8 cellular contexts compared by ENCODE assay signal in the genomic region with DNA sequence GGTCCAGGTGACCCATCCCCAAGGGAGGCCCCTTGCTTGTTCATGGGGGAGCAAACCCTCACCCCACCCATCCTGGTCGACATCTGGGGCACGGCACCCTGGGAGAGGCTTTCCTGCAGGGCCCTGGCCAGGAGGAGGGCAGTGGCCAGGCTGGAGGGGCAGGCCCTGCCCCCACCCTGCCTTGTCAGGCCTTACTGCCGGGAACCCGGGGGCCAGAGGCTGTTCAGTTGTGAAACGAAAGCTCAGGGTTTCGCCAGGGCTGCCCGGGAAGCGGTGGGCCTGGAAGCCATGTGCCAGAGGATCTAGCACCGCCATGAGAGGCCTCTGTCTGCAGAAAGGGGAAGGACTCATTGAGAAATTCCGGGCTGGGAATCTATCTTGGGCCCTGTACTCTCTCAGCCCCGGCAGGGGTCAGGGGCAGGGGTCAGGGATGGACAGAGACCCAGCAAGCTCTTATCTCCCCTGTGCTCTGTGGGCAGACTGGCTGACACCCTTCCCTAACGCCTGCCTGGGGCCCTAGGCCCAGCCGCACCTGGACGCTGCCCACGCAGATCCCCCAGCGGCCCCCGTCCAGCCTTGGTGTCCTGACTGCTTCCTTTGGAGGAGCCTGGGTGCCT. TPM values are rescaled to one million over a fixed set of nuclear protein-coding genes. Genes with fewer than 3 reads are reported as not detected.
DNase-seq lines count a peak whose midpoint lies in the region; ATAC-seq and TF ChIP-seq lines count a peak whose summit lies in the region.

No MANE protein-coding gene starts in this region.

- peak overlapping the region; percentile 66 to 95 (median 75) for H3K9ac ChIP-seq in BLaER1 treated with 17β-estradiol and CSF1 and Interleukin-3, amounts not matched to agents 10 nM and 100 nM

- H3K4me1 ChIP-seq in BLaER1 treated with 17β-estradiol and CSF1 and Interleukin-3, amounts not matched to agents 10 nM and 100 nM: peaks cover 77 to 93% (median 81%) of the 10 kb centered on the region in 10 experiments
- peaks cover 32% of the 10 kb centered on the region for H3K4me1 ChIP-seq in osteoblast (ENCODE audit: insufficient read depth, low read length)
- peaks cover 31 to 38% of the 10 kb centered on the region in 2 donors for H3K4me1 ChIP-seq in naive thymus-derived CD4-positive, alpha-beta T cell (ENCODE audit: control insufficient read depth in 2 of 2, insufficient read depth in 2 of 2, low read length in 2 of 2)

- no peak overlapping the region for H3K4me3 Mint-ChIP-seq in endothelial cell (ENCODE audit: unreplicated experiment)
- peak overlapping the region in 1 of 10 donors; percentile 34 for H3K4me3 Mint-ChIP-seq in naive thymus-derived CD4-positive, alpha-beta T cell

- peak overlapping the region; percentile 96 to 100 (median 98) for H3K4me2 ChIP-seq in BLaER1 treated with 17β-estradiol and CSF1 and Interleukin-3, amounts not matched to agents 10 nM and 100 nM
- H3K4me2 ChIP-seq in osteoblast (ENCODE audit: insufficient read depth, low read length): peak overlapping the region; percentile 48

- no peaks in the 10 kb centered on the region for H3K9me3 ChIP-seq in BLaER1 treated with 17β-estradiol and CSF1 and Interleukin-3, amounts not matched to agents 10 nM and 100 nM (replicated peaks in 1 of 11)
- no peaks in the 10 kb centered on the region for H3K9me3 ChIP-seq in osteoblast (ENCODE audit: low read depth, low read length)
- H3K9me3 ChIP-seq in naive thymus-derived CD4-positive, alpha-beta T cell (ENCODE audit: control insufficient read depth in 2 of 3, low read length in 3 of 3): no peaks in the 10 kb centered on the region

- intact Hi-C loops in naive thymus-derived CD4-positive, alpha-beta T cell (cut with micrococcal nuclease): loop anchor here (10.0 kb wide), 2 partner anchors 228 to 568 kb away; a partner anchor contains a TSS

- no peak overlapping the region for H3K27ac Mint-ChIP-seq in endothelial cell (ENCODE audit: unreplicated experiment)
- peak overlapping the region in 3 of 9 donors; percentile 9 to 53 (median 52) for H3K27ac Mint-ChIP-seq in naive thymus-derived CD4-positive, alpha-beta T cell

- POLR2A ChIA-PET in naive thymus-derived CD4-positive, alpha-beta T cell (lab: Charles Lee): interaction anchor here (0.6 to 2.0 kb wide), 6 partner anchors 11 to 654 kb away, joined by 3 to 6 read pairs (median 4); no protein-coding TSS in a partner anchor

- peaks cover 39 to 89% (median 54%) of the 10 kb centered on the region in 11 experiments for H4K20me1 ChIP-seq in BLaER1 treated with 17β-estradiol and CSF1 and Interleukin-3, amounts not matched to agents 10 nM and 100 nM
- H4K20me1 ChIP-seq in osteoblast (ENCODE audit: insufficient read depth, low read length): peaks cover 8% of the 10 kb centered on the region

- peaks cover 4 to 18% (median 10%) of the 10 kb centered on the region in 11 experiments; a peak in 21 of 22 replicates for H3K27me3 ChIP-seq in BLaER1 treated with 17β-estradiol and CSF1 and Interleukin-3, amounts not matched to agents 10 nM and 100 nM
- no peaks in the 10 kb centered on the region for H3K27me3 ChIP-seq in osteoblast (ENCODE audit: insufficient read depth, low read length)
- H3K27me3 ChIP-seq in naive thymus-derived CD4-positive, alpha-beta T cell (ENCODE audit: control insufficient read depth in 2 of 2, insufficient read depth in 2 of 2, low read length in 2 of 2): no peaks in the 10 kb centered on the region

- DNase-seq in RPMI8226 (peak; percentile 64), endothelial cell (ENCODE audit: low spot score) (peak; percentile 22), osteoblast (ENCODE audit: insufficient read length, low spot score, missing footprints) (peak; percentile 84), NCI-H2107 treated with DMSO at 0.1 percent for 48 hours (lab: John Stamatoyannopoulos, UW; ENCODE audit: unreplicated experiment) (no peak), EL (no peak)
- no peak for DNase-seq in naive thymus-derived CD4-positive, alpha-beta T cell

- CTCF ChIA-PET in naive thymus-derived CD4-positive, alpha-beta T cell (lab: Charles Lee): interaction anchor here (1.2 to 1.4 kb wide), 3 partner anchors 14 to 63 kb away, joined by 3 to 4 read pairs (median 3); no protein-coding TSS in a partner anchor

- H2AFZ ChIP-seq in osteoblast (ENCODE audit: low read length): no peak overlapping the region

- H3K4me3 ChIP-seq in BLaER1 treated with 17β-estradiol and CSF1 and Interleukin-3, amounts not matched to agents 10 nM and 100 nM: peak overlapping the region in 8 of 10 experiments; percentile 3 to 98 (median 34); a peak in 11 of 20 replicates
- H3K4me3 ChIP-seq in osteoblast (ENCODE audit: insufficient read depth, low read length): peak overlapping the region; percentile 53
- H3K4me3 ChIP-seq in naive thymus-derived CD4-positive, alpha-beta T cell (ENCODE audit: low read length): no peak overlapping the region

- H3K4me1 Mint-ChIP-seq in endothelial cell (ENCODE audit: unreplicated experiment): peaks cover 13% of the 10 kb centered on the region
- H3K4me1 Mint-ChIP-seq in naive thymus-derived CD4-positive, alpha-beta T cell: peaks cover 13 to 47% (median 32%) of the 10 kb centered on the region in 7 donors

- no peak for ATAC-seq in GM18511 (IDR thresholded peaks at IDR 0.05; ENCODE audit: unreplicated experiment)
- no peak for ATAC-seq in naive thymus-derived CD4-positive, alpha-beta T cell

- peaks cover 11% of the 10 kb centered on the region for H3K36me3 Mint-ChIP-seq in endothelial cell (ENCODE audit: low read depth, unreplicated experiment)
- peaks cover 0 to 7% (median 0%) of the 10 kb centered on the region in 5 donors for H3K36me3 Mint-ChIP-seq in naive thymus-derived CD4-positive, alpha-beta T cell

- peaks cover 22% of the 10 kb centered on the region for H3K27me3 Mint-ChIP-seq in endothelial cell (ENCODE audit: unreplicated experiment)
- H3K27me3 Mint-ChIP-seq in naive thymus-derived CD4-positive, alpha-beta T cell: no peaks in the 10 kb centered on the region

- peaks cover 14 to 35% (median 27%) of the 10 kb centered on the region in 11 experiments for H3K36me3 ChIP-seq in BLaER1 treated with 17β-estradiol and CSF1 and Interleukin-3, amounts not matched to agents 10 nM and 100 nM
- peaks cover 14% of the 10 kb centered on the region for H3K36me3 ChIP-seq in osteoblast (ENCODE audit: insufficient read depth, low read length)
- H3K36me3 ChIP-seq in naive thymus-derived CD4-positive, alpha-beta T cell (ENCODE audit: control insufficient read depth in 2 of 3, insufficient read depth in 3 of 3, low read length in 3 of 3): peaks cover 0 to 26% (median 4%) of the 10 kb centered on the region in 3 experiments

- peak overlapping the region; percentile 54 to 86 (median 82) for H3K27ac ChIP-seq in BLaER1 treated with 17β-estradiol and CSF1 and Interleukin-3, amounts not matched to agents 10 nM and 100 nM
- H3K27ac ChIP-seq in osteoblast (ENCODE audit: low read depth, low read length): peak overlapping the region; percentile 51
- H3K27ac ChIP-seq in naive thymus-derived CD4-positive, alpha-beta T cell (ENCODE audit: low read depth, low read length): no peak overlapping the region

- H3K9me3 Mint-ChIP-seq in endothelial cell (ENCODE audit: unreplicated experiment): no peaks in the 10 kb centered on the region
- peaks cover 0 to 1% (median 0%) of the 10 kb centered on the region in 11 donors for H3K9me3 Mint-ChIP-seq in naive thymus-derived CD4-positive, alpha-beta T cell

- peaks cover 32% of the 10 kb centered on the region for H3K79me2 ChIP-seq in osteoblast (ENCODE audit: insufficient read depth, low read length)

- TF ChIP-seq CTCF in endothelial cell (IDR thresholded peaks at IDR 0.05; ENCODE audit: unreplicated experiment): no peak
- no peak for TF ChIP-seq CTCF in osteoblast (IDR thresholded peaks at IDR 0.05; ENCODE audit: extremely low read depth, low read depth, low read length)

RNA-seq across cellular contexts. Expression of a gene that starts 6.3 kb away (rescaled TPM):
- total RNA-seq in endothelial cell (ENCODE audit: unreplicated experiment) (112 TPM), osteoblast (14.4 and 19.9 TPM in 2 replicates)
- total RNA-seq in naive thymus-derived CD4-positive, alpha-beta T cell: 100 to 1,000 TPM in 2 of 5 experiments, 10 to 100 TPM in 3; 44.4 to 164 (median 78.3) TPM
- polyA plus RNA-seq in naive thymus-derived CD4-positive, alpha-beta T cell: 10 to 100 TPM; 21.3 to 38.8 TPM

RNA-seq across cellular contexts. Expression of a gene that starts 45.7 kb away (rescaled TPM):
- total RNA-seq in endothelial cell (ENCODE audit: unreplicated experiment): 0.15 TPM
- total RNA-seq in osteoblast: not detected in 2 replicates
- total RNA-seq in naive thymus-derived CD4-positive, alpha-beta T cell: not detected
- not detected for polyA plus RNA-seq in naive thymus-derived CD4-positive, alpha-beta T cell

RNA-seq across cellular contexts. Expression of a gene that starts 48.4 kb away (rescaled TPM):
- total RNA-seq in endothelial cell (ENCODE audit: unreplicated experiment): 207 TPM
- 28.0 and 31.1 TPM in 2 replicates for total RNA-seq in osteoblast
- 10 to 100 TPM; 19.7 to 80.9 (median 28.5) TPM for total RNA-seq in naive thymus-derived CD4-positive, alpha-beta T cell
- polyA plus RNA-seq in naive thymus-derived CD4-positive, alpha-beta T cell: 10 to 100 TPM; 37.3 to 39.1 TPM

RNA-seq across cellular contexts. Expression of a gene that starts 48.6 kb away (rescaled TPM):
- total RNA-seq in endothelial cell (ENCODE audit: unreplicated experiment) (23.2 TPM), osteoblast (18.8 and 20.0 TPM in 2 replicates)
- total RNA-seq in naive thymus-derived CD4-positive, alpha-beta T cell: 10 to 100 TPM; 16.2 to 22.4 (median 19.5) TPM
- 10 to 100 TPM; 10.4 to 21.2 TPM for polyA plus RNA-seq in naive thymus-derived CD4-positive, alpha-beta T cell

Comparison
In these comparisons a context has a peak if more than half of its experiments do, and no peak if none do; other contexts are left out.
1. DNase-seq: peak in RPMI8226 (single experiment), endothelial cell (single experiment) and osteoblast (single experiment); none in NCI-H2107 treated with DMSO at 0.1 percent for 48 hours (single experiment), EL (single experiment) and naive thymus-derived CD4-positive, alpha-beta T cell (0 of 9).